12 cellular contexts compared by ENCODE assay signal in genomic region chr6:135291288-135292116, GRCh38.
A peak's percentile ranks its signal among the peaks of the same experiment; 100 is the strongest.
DNase-seq lines count a peak whose midpoint lies in the region; ATAC-seq, FAIRE-seq and TF ChIP-seq lines count a peak whose summit lies in the region.
"Had no signal": no experiment of that assay in that cellular context is flagged by ENCODE, and none has a peak within 500 bp of the region (broad histone marks: within the 10 kb centered on the region; RNA-seq: fewer than 3 reads in every experiment).

No MANE protein-coding gene starts in this region.

- no peak; a peak in 2 of 6 replicates for ATAC-seq in A549

- no peak overlapping the region for H3K4me3 ChIP-seq in A549
- H3K4me3 ChIP-seq: prostate gland had no signal

- no peak for TF ChIP-seq EP300 in A549 (IDR thresholded peaks at IDR 0.05)

- peaks cover 9% of the 10 kb centered on the region; the same call in 1 of the 3 replicates for H3K4me1 ChIP-seq in A549
- H3K4me1 ChIP-seq: prostate gland had no signal

- 65% methylated on average over 3 of the region's 3 CpGs for WGBS in A549 (ENCODE audit: missing lambda C conversion rate)

- no peaks in the 10 kb centered on the region for H3K9me3 ChIP-seq in A549
- H3K9me3 ChIP-seq: prostate gland had no signal

- CTCF ChIA-PET in A549 (lab: Yijun Ruan, JAX) (interaction anchor here (0.6 kb wide), 1 partner anchor 1133 kb away, joined by 3 read pairs; no protein-coding TSS in a partner anchor), RWPE1 (lab: Yijun Ruan, JAX) (no interaction called here)

- no peak for TF ChIP-seq RAD21 in A549 (conservative IDR thresholded peaks at IDR 0.05 in 1 of 2, IDR thresholded peaks at IDR 0.05 in 1 of 2)

- H3K27ac ChIP-seq in A549 (no peak overlapping the region), RWPE1 (no peak overlapping the region)
- H3K27ac ChIP-seq: prostate gland had no signal

- no peak for TF ChIP-seq CTCF in A549 (IDR thresholded peaks at IDR 0.05)
- TF ChIP-seq CTCF in RWPE1 (conservative IDR thresholded peaks at IDR 0.05; ENCODE audit: low read depth): no peak

- POLR2A ChIA-PET in A549 (lab: Yijun Ruan, JAX): no interaction called here
- POLR2A ChIA-PET in RWPE1 (lab: Yijun Ruan, JAX; ENCODE audit: low non-redundant PET): interaction anchor here (0.5 kb wide), 1 partner anchor 111 kb away, joined by 3 read pairs; the partner anchor contains the start of gene MYB

- H3K4me2 ChIP-seq in A549: no peak overlapping the region

- FAIRE-seq in A549 (lab: Jason Lieb, UNC): no peak
- FAIRE-seq in GM18507 (lab: Jason Lieb, UNC): peak; percentile 15

- DNase-seq in A549 (ENCODE audit: low read depth in 1 of 2, low spot score in 1 of 2) (peak in 1 of 2 experiments; percentile 3), GM18507 (ENCODE audit: extremely low spot score, insufficient read length, low read depth) (no peak), RWPE1 (ENCODE audit: low spot score) (peak; percentile 4), erythroblast (lab: John Stamatoyannopoulos, UW) (peak; percentile 10 to 19), NCI-H446 treated with DMSO at 0.1 percent for 48 hours (lab: John Stamatoyannopoulos, UW) (no peak), RKO (ENCODE audit: low spot score) (no peak), DMS114 treated with DMSO at 0.1 percent for 48 hours (lab: John Stamatoyannopoulos, UW; ENCODE audit: unreplicated experiment) (no peak), GM19240 (ENCODE audit: insufficient read length, low spot score) (no peak)
- DNase-seq: activated CD4-positive, alpha-beta T cell treated with anti-CD3 and anti-CD28 coated beads, Interleukin-2, amount 50 U/mL, for 4 hours; NCI-H1694; stimulated activated CD4-positive, alpha-beta T cell treated with anti-CD3 and anti-CD28 coated beads, Interleukin-2, amount 100 ng/mL, for 48 hours had no signal

- TF ChIP-seq POLR2A in A549 (IDR thresholded peaks at IDR 0.05; ENCODE audit: low read length): no peak
- TF ChIP-seq POLR2A in erythroblast (IDR thresholded peaks at IDR 0.05; ENCODE audit: low read length): no peak

TF ChIP-seq in A549, 52 proteins besides CTCF, POLR2A, EP300 and RAD21:
- no peak for TF ChIP-seq HMGXB4 (CRISPR knock-in tag; IDR thresholded peaks at IDR 0.05; ENCODE audit: borderline replicate concordance)
- TF ChIP-seq MAX (IDR thresholded peaks at IDR 0.05): no peak
- no peak for TF ChIP-seq ZC3H11A (IDR thresholded peaks at IDR 0.05)
- no peak for TF ChIP-seq FOSL2 (IDR thresholded peaks at IDR 0.05)
- peak; percentile 68 for TF ChIP-seq FOSL2 (CRISPR knock-in tag; IDR thresholded peaks at IDR 0.05)

Comparison
In these comparisons a context has a peak if more than half of its experiments do, and no peak if none do; other contexts are left out.
1. DNase-seq: peak in RWPE1 (single experiment) and erythroblast (2 of 2); none in GM18507 (single experiment), NCI-H446 treated with DMSO at 0.1 percent for 48 hours (single experiment), RKO (single experiment), DMS114 treated with DMSO at 0.1 percent for 48 hours (single experiment) and GM19240 (single experiment).